Comparison of ENCODE assay signal across 35 cellular contexts in genomic region chr10:78023741-78024140, GRCh38. TPM values are rescaled to one million over a fixed set of nuclear protein-coding genes. Genes with fewer than 3 reads are reported as not detected.
DNase-seq lines count a peak whose midpoint lies in the region; ATAC-seq, FAIRE-seq and TF ChIP-seq lines count a peak whose summit lies in the region.
"Had no signal": no experiment of that assay in that cellular context is flagged by ENCODE, and none has a peak within 500 bp of the region (broad histone marks: within the 10 kb centered on the region; RNA-seq: fewer than 3 reads in every experiment).

No MANE protein-coding gene starts in this region.

- no peaks in the 10 kb centered on the region for H3K27me3 Mint-ChIP-seq in T-helper 17 cell
- no peaks in the 10 kb centered on the region for H3K27me3 Mint-ChIP-seq in WTC11 (ENCODE audit: low read depth)
- H3K27me3 Mint-ChIP-seq: B cell; CD4-positive, alpha-beta memory T cell; CD4-positive, alpha-beta T cell; CD4-positive, CD25-positive, alpha-beta regulatory T cell; CD8-positive, alpha-beta memory T cell had no signal

- H3K27ac ChIP-seq in HEK293 (ENCODE audit: extremely low read depth, low read depth, low read length) (no peak overlapping the region), K562 (ENCODE audit: extremely low read depth, low read depth, low read length) (no peak overlapping the region)
- H3K27ac ChIP-seq: 22Rv1; A549; BLaER1; BLaER1 treated with 17β-estradiol and CSF1 and Interleukin-3, amounts not matched to agents 10 nM and 100 nM; C4-2B had no signal

- TF ChIP-seq RAD21 in K562 (CRISPR knock-in tag; conservative IDR thresholded peaks at IDR 0.05 in 1 of 2, IDR thresholded peaks at IDR 0.05 in 1 of 2): no peak

- H3K27me3 ChIP-seq in K562 (ENCODE audit: control insufficient read depth in 2 of 2, insufficient read depth in 2 of 2, low read length in 2 of 2): no peaks in the 10 kb centered on the region
- H3K27me3 ChIP-seq: BE2C; BLaER1; BLaER1 treated with 17β-estradiol and CSF1 and Interleukin-3, amounts not matched to agents 10 nM and 100 nM had no signal

- CTCF ChIA-PET in HEK293 (lab: Yijun Ruan, JAX) (no interaction called here), WTC11 (lab: Charles Lee) (no interaction called here), K562 (lab: Yijun Ruan, JAX; ENCODE audit: low intra/inter-chr PET ratio) (no interaction called here)

- no peaks in the 10 kb centered on the region for H3K9me3 Mint-ChIP-seq in WTC11
- H3K9me3 Mint-ChIP-seq: CD14-positive monocyte; CD4-positive, alpha-beta memory T cell; CD4-positive, alpha-beta T cell; CD4-positive, CD25-positive, alpha-beta regulatory T cell; CD8-positive, alpha-beta memory T cell; CD8-positive, alpha-beta T cell had no signal

- DNase-seq in T-helper 17 cell: no peak
- DNase-seq in WTC11 (ENCODE audit: low spot score): no peak
- DNase-seq in K562 (ENCODE audit: extremely low read depth in 1 of 4, low spot score in 3 of 4): no peak
- DNase-seq in DMS 273 treated with DMSO at 0.1 percent for 48 hours (lab: John Stamatoyannopoulos, UW): no peak
- DNase-seq in EL: no peak
- DNase-seq: 8988T; ACHN; AML-193; BE2C; C1 segment of cervical spinal cord; Caco-2; Calu3; CD4-positive, alpha-beta memory T cell; CD4-positive, alpha-beta T cell; CD4-positive, CD25-positive, alpha-beta regulatory T cell; CD8-positive, alpha-beta memory T cell; CD8-positive, alpha-beta T cell; COR-L47; DMS153; DMS53; DMS79; DMS79 treated with DMSO at 0.1 percent for 48 hours; DND-41 had no signal

- no peaks in the 10 kb centered on the region; the same call in 1 of the 2 replicates for H4K20me1 ChIP-seq in K562 (replicated peaks; ENCODE audit: control insufficient read depth, insufficient read depth, low read length)

- no peak for TF ChIP-seq POLR2A in K562 (conservative IDR thresholded peaks at IDR 0.05)

- no peak for TF ChIP-seq CTCF in HEK293 (tag by site-specific recombination; IDR thresholded peaks at IDR 0.05)
- no peak for TF ChIP-seq CTCF in WTC11 (IDR thresholded peaks at IDR 0.05)
- no peak for TF ChIP-seq CTCF in K562 (IDR thresholded peaks at IDR 0.05 in 2 of 3, conservative IDR thresholded peaks at IDR 0.05 in 1 of 3; ENCODE audit: insufficient read depth in 2 of 3, low read depth in 1 of 3, low read length in 3 of 3)

- H3K4me2 ChIP-seq in K562 (ENCODE audit: insufficient read depth, low read length): no peak overlapping the region
- H3K4me2 ChIP-seq: A549; BLaER1; BLaER1 treated with 17β-estradiol and CSF1 and Interleukin-3, amounts not matched to agents 10 nM and 100 nM had no signal

- ATAC-seq in T-helper 17 cell (no peak), WTC11 (no peak), K562 (no peak), HG03521 (IDR thresholded peaks at IDR 0.05; ENCODE audit: unreplicated experiment) (no peak), esophagus mucosa (no peak)
- ATAC-seq: A549; CD8-positive, alpha-beta T cell had no signal

- no peak overlapping the region for H3K4me3 Mint-ChIP-seq in T-helper 17 cell
- H3K4me3 Mint-ChIP-seq in WTC11: no peak overlapping the region
- H3K4me3 Mint-ChIP-seq: B cell; CD14-positive monocyte; CD4-positive, alpha-beta memory T cell; CD4-positive, alpha-beta T cell; CD4-positive, CD25-positive, alpha-beta regulatory T cell; CD8-positive, alpha-beta memory T cell; CD8-positive, alpha-beta T cell had no signal

- in situ Hi-C loops in K562 (cut with MboI): no loop called here

- H3K9me3 ChIP-seq in HEK293 (ENCODE audit: control insufficient read depth, insufficient read depth, low read depth, low read length) (no peaks in the 10 kb centered on the region), T-helper 17 cell (ENCODE audit: control insufficient read depth, low read length, poor library complexity, severe bottlenecking) (no peaks in the 10 kb centered on the region), K562 (replicated peaks; ENCODE audit: control insufficient read depth, insufficient read depth, low read depth, low read length) (no peaks in the 10 kb centered on the region)
- H3K9me3 ChIP-seq: A549; BE2C; BLaER1; BLaER1 treated with 17β-estradiol and CSF1 and Interleukin-3, amounts not matched to agents 10 nM and 100 nM; Caco-2 had no signal

- H3K4me1 ChIP-seq in HEK293 (ENCODE audit: control insufficient read depth, insufficient read depth, low read length) (no peaks in the 10 kb centered on the region), K562 (replicated peaks in 1 of 2; ENCODE audit: control insufficient read depth in 2 of 2, insufficient read depth in 2 of 2, low read length in 2 of 2) (peaks cover 4% of the 10 kb centered on the region in 2 experiments; a peak in 3 of 5 replicates)
- H3K4me1 ChIP-seq: Caco-2 had no signal

- H3K36me3 Mint-ChIP-seq in T-helper 17 cell (ENCODE audit: low read depth) (peaks cover 7% of the 10 kb centered on the region), WTC11 (peaks cover 71% of the 10 kb centered on the region)

- peaks cover 56 to 86% of the 10 kb centered on the region in 2 experiments for H3K36me3 ChIP-seq in HEK293 (ENCODE audit: control insufficient read depth in 2 of 2, insufficient read depth in 1 of 2, low read length in 2 of 2)
- peaks cover 89% of the 10 kb centered on the region for H3K36me3 ChIP-seq in K562 (ENCODE audit: control insufficient read depth, insufficient read depth, low read length)

- H3K4me3 ChIP-seq in HEK293 (ENCODE audit: low read depth, low read length) (no peak overlapping the region), K562 (no peak overlapping the region)
- H3K4me3 ChIP-seq: A549; BLaER1; BLaER1 treated with 17β-estradiol and CSF1 and Interleukin-3, amounts not matched to agents 10 nM and 100 nM had no signal

- 92% methylated on average over 3 of the region's 3 CpGs for WGBS in K562 (ENCODE audit: insufficient coverage, low coverage, missing lambda C conversion rate)

- BruUV-seq in K562 (replicated peaks; lab: Mats Ljungman, UMichigan): no TSS peak

- peak overlapping the region; percentile 37 for H3K27ac Mint-ChIP-seq in T-helper 17 cell
- H3K27ac Mint-ChIP-seq in WTC11: no peak overlapping the region
- H3K27ac Mint-ChIP-seq: B cell; CD4-positive, alpha-beta memory T cell; CD4-positive, alpha-beta T cell; CD4-positive, CD25-positive, alpha-beta regulatory T cell; CD8-positive, alpha-beta T cell had no signal

- H2AFZ ChIP-seq in K562 (ENCODE audit: low read depth, low read length): no peak overlapping the region

- POLR2A ChIA-PET in HEK293 (lab: Yijun Ruan, JAX): interaction anchor here (0.7 kb wide), 1 partner anchor 17 kb away, joined by 3 read pairs; no protein-coding TSS in a partner anchor
- POLR2A ChIA-PET in WTC11 (lab: Charles Lee): no interaction called here
- POLR2A ChIA-PET in K562 (lab: Yijun Ruan, JAX): no interaction called here

- no peak for FAIRE-seq in K562 (lab: Jason Lieb, UNC)
- FAIRE-seq: A204.1, A549, D721Med had no signal

- no peak overlapping the region for H3K9ac ChIP-seq in K562 (ENCODE audit: insufficient read depth in 1 of 2, low read depth in 2 of 2, low read length in 2 of 2)
- H3K9ac ChIP-seq: BLaER1; BLaER1 treated with 17β-estradiol and CSF1 and Interleukin-3, amounts not matched to agents 10 nM and 100 nM had no signal

- H3K9me1 ChIP-seq in K562 (ENCODE audit: control insufficient read depth, insufficient read depth, low read length): no peaks in the 10 kb centered on the region

- H3K4me1 Mint-ChIP-seq in T-helper 17 cell (peaks cover 18% of the 10 kb centered on the region), WTC11 (peaks cover 7% of the 10 kb centered on the region)

- intact Hi-C loops in K562 (cut with micrococcal nuclease): loop anchor here (5.0 kb wide), 1 partner anchor 36 kb away; no protein-coding TSS in a partner anchor

- no peak for TF ChIP-seq EP300 in K562 (IDR thresholded peaks at IDR 0.05; ENCODE audit: low read length)

- H3K79me2 ChIP-seq in K562 (ENCODE audit: control insufficient read depth, insufficient read depth, low read length): peaks cover 24% of the 10 kb centered on the region

RNA-seq across cellular contexts. Expression of gene POLR3A, which starts 5.6 kb away (rescaled TPM):
- 10 to 100 TPM; 10.9 to 12.0 TPM for total RNA-seq in T-helper 17 cell
- 27.5 to 32.2 TPM (median 27.9 TPM) in 3 replicates for total RNA-seq in WTC11 (2021)
- 123 and 132 TPM in 2 replicates for total RNA-seq in K562 (2011; cell fraction: chromatin; rRNA removed; ENCODE audit: low replicate concordance)
- 73.2 and 88.4 TPM in 2 replicates for total RNA-seq in K562 (2011; cell fraction: nucleolus; rRNA removed)
- 85.6 and 96.2 TPM in 2 replicates for total RNA-seq in K562 (2011; cell fraction: nucleoplasm; rRNA removed)
- 32.5 and 32.8 TPM in 2 replicates for total RNA-seq in K562 (2014; rRNA removed)
- total RNA-seq in K562 (2014; rRNA removed; fragmentation: Illumina TruSeq; extraction: Trizol): 24.0 and 25.5 TPM in 2 replicates
- 24.8 and 26.7 TPM in 2 replicates for total RNA-seq in K562 (2015; rRNA removed; fragmentation: Illumina TruSeq; extraction: Trizol)
- total RNA-seq in K562 (2021): 37.0 TPM in 2 replicates
- polyA plus RNA-seq in K562 (2011; rRNA removed): 19.0 and 22.9 TPM in 2 replicates
- polyA plus RNA-seq in K562 (2011; cell fraction: cytosol; rRNA removed): 14.9 and 16.1 TPM in 2 replicates
- polyA plus RNA-seq in K562 (2011; cell fraction: nucleus; rRNA removed): 28.0 and 28.6 TPM in 2 replicates
- polyA plus RNA-seq in K562 (2012): 15.5 and 16.9 TPM in 2 replicates
- polyA plus RNA-seq in K562 (2014; fragmentation: Illumina TruSeq; extraction: Trizol): 28.4 and 33.1 TPM in 2 replicates
- polyA plus RNA-seq in K562 (2014; fragmentation: Nextera tagmentation; extraction: Ambion mirVana): 10 to 100 TPM; 14.9 to 28.8 TPM
- polyA plus RNA-seq in K562 (2014; rRNA removed): 20.2 and 21.2 TPM in 2 replicates
- 65.0 and 86.0 TPM in 2 replicates for polyA minus RNA-seq in K562 (2011; rRNA and poly(A)+ RNA removed)
- 34.2 and 43.2 TPM in 2 replicates for polyA minus RNA-seq in K562 (2011; cell fraction: cytosol; rRNA and poly(A)+ RNA removed)
- 46.7 and 67.6 TPM in 2 replicates for polyA minus RNA-seq in K562 (2011; cell fraction: nucleus; rRNA and poly(A)+ RNA removed)
- total RNA-seq in esophagus mucosa: 8.3 TPM

RNA-seq across cellular contexts. Expression of gene RPS24, which starts 9.9 kb away (rescaled TPM):
- total RNA-seq in T-helper 17 cell (1,000 to 10,000 TPM; 1,044 to 1,284 TPM), WTC11 (2021) (1,819 to 2,002 TPM (median 1,916 TPM) in 3 replicates), K562 (2014; rRNA removed) (2,880 and 3,475 TPM in 2 replicates), K562 (2014; rRNA removed; fragmentation: Illumina TruSeq; extraction: Trizol) (5,944 and 6,754 TPM in 2 replicates), K562 (2015; rRNA removed; fragmentation: Illumina TruSeq; extraction: Trizol) (6,744 and 6,794 TPM in 2 replicates), K562 (2021) (2,044 and 2,299 TPM in 2 replicates), esophagus mucosa (1,500 TPM)
- total RNA-seq in K562 (2011; cell fraction: chromatin; rRNA removed; ENCODE audit: low replicate concordance): 362 and 686 TPM in 2 replicates
- total RNA-seq in K562 (2011; cell fraction: nucleolus; rRNA removed): 441 and 473 TPM in 2 replicates
- 774 and 1,438 TPM in 2 replicates for total RNA-seq in K562 (2011; cell fraction: nucleoplasm; rRNA removed)
- polyA plus RNA-seq in K562 (2011; rRNA removed) (5,671 and 6,768 TPM in 2 replicates), K562 (2014; fragmentation: Illumina TruSeq; extraction: Trizol) (6,207 and 7,307 TPM in 2 replicates), K562 (2014; fragmentation: Nextera tagmentation; extraction: Ambion mirVana) (1,000 to 10,000 TPM; 1,947 to 2,307 TPM), K562 (2014; rRNA removed) (5,755 and 6,708 TPM in 2 replicates)
- 3,757 and 6,743 TPM in 2 replicates for polyA plus RNA-seq in K562 (2011; cell fraction: cytosol; rRNA removed)
- polyA plus RNA-seq in K562 (2011; cell fraction: nucleus; rRNA removed): 766 and 1,619 TPM in 2 replicates
- polyA plus RNA-seq in K562 (2012): 4,810 and 5,215 TPM in 2 replicates
- 2,288 and 2,688 TPM in 2 replicates for polyA minus RNA-seq in K562 (2011; rRNA and poly(A)+ RNA removed)
- polyA minus RNA-seq in K562 (2011; cell fraction: cytosol; rRNA and poly(A)+ RNA removed): 817 and 998 TPM in 2 replicates
- polyA minus RNA-seq in K562 (2011; cell fraction: nucleus; rRNA and poly(A)+ RNA removed): 229 and 608 TPM in 2 replicates

Comparison
In these comparisons a context has a peak if more than half of its experiments do, and no peak if none do; other contexts are left out.
1. Of the 44 proteins assayed by ChIP-seq in both K562 and HEK293: peak only in K562: none; only in HEK293: none; in both: ZNF121; in neither: 43.